In the genomic region with DNA sequence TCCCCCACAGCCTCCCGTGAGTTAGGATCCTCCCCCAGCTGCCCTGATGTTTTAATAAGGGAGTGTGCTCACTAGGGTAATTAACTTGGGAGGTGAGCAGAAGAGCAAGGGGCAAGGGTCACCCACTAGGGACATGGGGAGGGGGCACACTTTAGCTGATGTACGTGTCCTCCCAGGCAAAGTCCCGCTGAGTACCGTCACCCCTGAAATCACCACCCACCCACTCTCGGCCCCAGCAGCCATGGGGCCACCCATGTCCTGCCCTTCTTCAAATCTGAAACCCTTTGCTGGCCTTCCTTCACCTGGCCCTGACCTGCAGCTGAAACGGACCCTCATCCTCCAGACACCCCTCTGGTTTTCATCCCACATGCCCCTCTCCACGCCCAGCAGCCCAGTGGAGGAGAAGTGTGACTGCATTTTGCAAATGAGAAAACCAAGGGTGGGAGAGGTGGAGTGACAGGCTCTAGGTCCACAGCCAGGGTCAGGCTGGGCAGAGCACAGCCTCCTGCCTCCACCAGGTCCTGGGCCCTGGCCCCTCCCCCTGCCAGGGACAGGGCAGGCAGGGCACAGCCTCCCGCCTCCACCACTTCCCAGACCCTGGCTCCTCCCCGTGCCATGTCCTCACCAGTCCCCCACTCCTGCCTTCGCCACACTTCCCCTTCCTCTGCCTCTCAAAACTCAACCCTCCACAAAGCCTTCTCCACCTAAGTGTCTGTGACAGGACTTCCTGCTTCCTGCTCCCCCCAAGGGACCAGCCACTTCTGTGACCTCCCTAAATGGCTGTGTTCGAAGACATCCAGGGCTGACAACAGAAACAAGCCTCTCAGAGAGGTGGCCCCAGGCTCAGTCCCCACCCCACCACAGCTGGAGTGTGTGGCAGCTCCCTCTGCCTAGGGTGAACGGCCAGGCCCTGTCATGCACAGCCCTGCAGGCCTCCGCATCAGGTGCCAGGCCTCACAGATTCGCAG, we compare ENCODE assay signal across 10 cellular contexts. TPM values are rescaled to one million over a fixed set of nuclear protein-coding genes. Genes with fewer than 3 reads are reported as not detected.
A peak's percentile ranks its signal among the peaks of the same experiment; 100 is the strongest.
DNase-seq lines count a peak whose midpoint lies in the region; ATAC-seq and TF ChIP-seq lines count a peak whose summit lies in the region.
"Had no signal": no experiment of that assay in that cellular context is flagged by ENCODE, and none has a peak within 500 bp of the region (broad histone marks: within the 10 kb centered on the region; RNA-seq: fewer than 3 reads in every experiment).

No MANE protein-coding gene starts in this region.

- H3K27ac Mint-ChIP-seq in activated naive CD4-positive, alpha-beta T cell treated with anti-CD3 and anti-CD28 coated beads for 36 hours = peak overlapping the region; percentile 90
- peak overlapping the region; percentile 94 for H3K27ac Mint-ChIP-seq in memory B cell

- H3K27ac ChIP-seq in MM.1S (ENCODE audit: low read length) = no peak overlapping the region
- H3K27ac ChIP-seq: KMS-11 had no signal

- no peaks in the 10 kb centered on the region for H3K9me3 ChIP-seq in MM.1S (replicated peaks; ENCODE audit: insufficient read depth, low read length)

- H3K36me3 Mint-ChIP-seq in activated naive CD4-positive, alpha-beta T cell treated with anti-CD3 and anti-CD28 coated beads for 36 hours (ENCODE audit: low read depth) = peaks cover 1% of the 10 kb centered on the region
- peaks cover 11% of the 10 kb centered on the region for H3K36me3 Mint-ChIP-seq in memory B cell

- H3K9me3 Mint-ChIP-seq in activated naive CD4-positive, alpha-beta T cell treated with anti-CD3 and anti-CD28 coated beads for 36 hours = no peaks in the 10 kb centered on the region
- no peaks in the 10 kb centered on the region for H3K9me3 Mint-ChIP-seq in memory B cell

- no peak overlapping the region for H3K4me3 Mint-ChIP-seq in activated naive CD4-positive, alpha-beta T cell treated with anti-CD3 and anti-CD28 coated beads for 36 hours
- H3K4me3 Mint-ChIP-seq in memory B cell = peak overlapping the region; percentile 73

- H3K79me2 ChIP-seq in MM.1S (ENCODE audit: low read length) = peaks cover 87% of the 10 kb centered on the region

- H3K4me3 ChIP-seq in H7 (ENCODE audit: insufficient read depth, low read depth, low read length) = no peak overlapping the region
- H3K4me3 ChIP-seq in MM.1S (ENCODE audit: low read length) = no peak overlapping the region

- peak; percentile 72 for DNase-seq in H7
- DNase-seq in MV-4-11 (lab: John Stamatoyannopoulos, UW) = peak; percentile 89
- DNase-seq in activated naive CD4-positive, alpha-beta T cell treated with anti-CD3 and anti-CD28 coated beads for 36 hours = peak; percentile 54
- peak; percentile 61 to 72 for DNase-seq in memory B cell (ENCODE audit: low spot score in 2 of 2)
- no peak for DNase-seq in NCI-H2107 (lab: John Stamatoyannopoulos, UW)
- DNase-seq in MM.1S = no peak
- no peak for DNase-seq in NCI-H2196 (lab: John Stamatoyannopoulos, UW; ENCODE audit: unreplicated experiment)

- H3K4me1 ChIP-seq in MM.1S (ENCODE audit: low read length) = peaks cover 17% of the 10 kb centered on the region

- H3K27me3 ChIP-seq in H7 (ENCODE audit: control insufficient read depth, insufficient read depth, low read length) (no peaks in the 10 kb centered on the region), MM.1S (replicated peaks; ENCODE audit: insufficient read depth, low read length) (no peaks in the 10 kb centered on the region)

- H3K4me1 Mint-ChIP-seq in activated naive CD4-positive, alpha-beta T cell treated with anti-CD3 and anti-CD28 coated beads for 36 hours (ENCODE audit: low read depth) = peaks cover 45% of the 10 kb centered on the region
- H3K4me1 Mint-ChIP-seq in memory B cell = peaks cover 32% of the 10 kb centered on the region

- H3F3A ChIP-seq in MM.1S (ENCODE audit: insufficient read depth, low read length) = no peaks in the 10 kb centered on the region; the same call in 1 of the 2 replicates

- H3K36me3 ChIP-seq in H7 (replicated peaks; ENCODE audit: control insufficient read depth, insufficient read depth, low read length) (no peaks in the 10 kb centered on the region), MM.1S (replicated peaks; ENCODE audit: insufficient read depth, low read length) (0 out of 2 replicates have a peak, but pooled peaks cover 2% of the 10 kb centered on the region)

- no peaks in the 10 kb centered on the region for H3K9me2 ChIP-seq in MM.1S (replicated peaks; ENCODE audit: insufficient read depth, low read length)

- H3K9ac ChIP-seq in MM.1S (ENCODE audit: low read length) = no peak overlapping the region
- H3K9ac ChIP-seq: KMS-11 had no signal

- H4K20me1 ChIP-seq in MM.1S (ENCODE audit: insufficient read depth, low read length) = no peaks in the 10 kb centered on the region

- peak; percentile 61 for ATAC-seq in GM18508 (IDR thresholded peaks at IDR 0.05; ENCODE audit: insufficient read depth, unreplicated experiment)
- ATAC-seq in memory B cell (ENCODE audit: low read depth) = peak; percentile 93

- H3K4me2 ChIP-seq in MM.1S (ENCODE audit: low read depth, low read length) = no peak overlapping the region
- H3K4me2 ChIP-seq: KMS-11 had no signal

- no peaks in the 10 kb centered on the region for H3K27me3 Mint-ChIP-seq in activated naive CD4-positive, alpha-beta T cell treated with anti-CD3 and anti-CD28 coated beads for 36 hours (ENCODE audit: low read depth)
- H3K27me3 Mint-ChIP-seq in memory B cell = no peaks in the 10 kb centered on the region

- H2AFZ ChIP-seq in MM.1S (ENCODE audit: low read length) = no peak overlapping the region

- TF ChIP-seq CTCF in MM.1S (IDR thresholded peaks at IDR 0.05; ENCODE audit: low read length) = no peak

- intact Hi-C loops in activated naive CD4-positive, alpha-beta T cell treated with anti-CD3 and anti-CD28 coated beads for 36 hours (cut with micrococcal nuclease) = no loop called here

- CTCF ChIA-PET in activated naive CD4-positive, alpha-beta T cell treated with anti-CD3 and anti-CD28 coated beads for 36 hours (lab: Charles Lee) = interaction anchor here (1.4 kb wide), 1 partner anchor 49 kb away, joined by 4 read pairs; no protein-coding TSS in a partner anchor

RNA-seq across cellular contexts. Expression of a gene that starts 15.1 kb away (rescaled TPM):
- not detected in 2 replicates for total RNA-seq in H7 (2014; rRNA removed; shearing (Covaris generic))
- total RNA-seq in activated naive CD4-positive, alpha-beta T cell treated with anti-CD3 and anti-CD28 coated beads for 36 hours = 10 to 100 TPM in 1 of 2 experiments, 1 to 10 TPM in 1; 9.4 to 10.1 TPM

RNA-seq across cellular contexts. Expression of a gene that starts 39.1 kb away (rescaled TPM):
- not detected in 2 replicates for total RNA-seq in H7 (2014; rRNA removed; shearing (Covaris generic))
- total RNA-seq in activated naive CD4-positive, alpha-beta T cell treated with anti-CD3 and anti-CD28 coated beads for 36 hours = not detected
- total RNA-seq: subcutaneous adipose tissue had no signal

RNA-seq across cellular contexts. Expression of a gene that starts 50.3 kb away (rescaled TPM):
- total RNA-seq in H7 (2014; rRNA removed; shearing (Covaris generic)) = 63.5 and 69.0 TPM in 2 replicates
- 10 to 100 TPM; 46.9 to 50.9 TPM for total RNA-seq in activated naive CD4-positive, alpha-beta T cell treated with anti-CD3 and anti-CD28 coated beads for 36 hours

Comparison
In these comparisons a context has a peak if more than half of its experiments do, and no peak if none do; other contexts are left out.
1. DNase-seq: peak in H7 (single experiment), MV-4-11 (single experiment), activated naive CD4-positive, alpha-beta T cell treated with anti-CD3 and anti-CD28 coated beads for 36 hours (single experiment) and memory B cell (2 of 2); none in NCI-H2107 (single experiment), MM.1S (single experiment) and NCI-H2196 (single experiment).
2. RNA of a gene that starts 15.1 kb away (total RNA-seq): 9.4 to 10.1 TPM in activated naive CD4-positive, alpha-beta T cell treated with anti-CD3 and anti-CD28 coated beads for 36 hours; not detected in H7; every median in the first group is over 10 times any median in the second.